8 cellular contexts compared by ENCODE assay signal in the genomic region with DNA sequence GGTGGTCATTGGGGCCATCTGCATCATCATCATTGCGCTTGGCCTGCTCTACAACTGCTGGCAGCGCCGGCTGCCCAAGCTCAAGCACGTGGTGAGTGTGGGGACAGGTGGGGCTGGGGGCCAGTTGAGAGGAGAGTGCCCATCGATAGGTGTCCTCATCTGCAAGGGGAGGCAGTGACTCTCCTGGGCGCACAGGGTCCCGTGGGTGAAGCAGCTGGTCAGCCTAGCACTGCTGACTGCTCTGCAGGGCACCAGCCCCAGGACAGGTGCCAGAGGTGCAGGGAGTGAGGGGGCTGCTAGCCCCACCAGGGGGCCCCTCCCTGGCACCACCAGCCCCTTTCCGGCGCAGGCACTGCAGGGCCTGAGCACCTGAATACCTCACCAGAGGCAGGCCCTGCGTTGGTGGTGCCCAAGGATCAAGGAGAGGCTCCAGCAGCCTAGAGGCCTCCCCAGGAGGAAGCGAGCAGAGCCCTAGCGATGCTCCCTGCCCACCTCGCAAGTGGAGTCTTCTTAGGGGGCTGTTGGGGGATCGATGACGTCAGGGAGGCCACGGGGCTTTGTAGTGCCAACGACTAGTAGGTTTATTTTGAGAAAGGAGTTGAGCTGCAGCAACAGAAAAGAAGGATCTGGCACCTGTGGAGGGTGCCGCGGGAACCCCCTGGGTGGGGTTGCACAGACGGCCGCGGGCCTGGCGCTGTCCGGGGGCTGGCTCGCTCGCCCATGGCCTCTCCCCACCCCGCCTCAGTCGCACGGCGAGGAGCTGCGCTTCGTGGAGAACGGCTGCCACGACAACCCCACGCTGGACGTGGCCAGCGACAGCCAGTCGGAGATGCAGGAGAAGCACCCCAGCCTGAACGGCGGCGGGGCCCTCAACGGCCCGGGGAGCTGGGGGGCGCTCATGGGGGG. TPM values are rescaled to one million over a fixed set of nuclear protein-coding genes. Genes with fewer than 3 reads are reported as not detected.
DNase-seq lines count a peak whose midpoint lies in the region; ATAC-seq and TF ChIP-seq lines count a peak whose summit lies in the region.

No MANE protein-coding gene starts in this region.

- peak; percentile 31 for DNase-seq in Calu3
- peak; percentile 82 for DNase-seq in Karpas-422
- DNase-seq in activated T-helper 2 cell treated with anti-CD3 and anti-CD28 coated beads, Interferon-gamma antibody, Interleukin-2, Interleukin-4, amounts not matched to agents 10 μg/mL and 5 μg/mL and 100 μg/mL, durations not matched to agents 14 hours and 24 hours and 36 hours (ENCODE audit: low spot score): no peak
- DNase-seq in Right ventricle myocardium inferior (ENCODE audit: missing footprints): no peak
- peak in 6 of 10 donors; percentile 7 to 89 (median 52) for DNase-seq in posterior cingulate gyrus
- DNase-seq in inferior parietal cortex (ENCODE audit: extremely low spot score): no peak
- no peak for DNase-seq in OCI-M1 (lab: John Stamatoyannopoulos, UW)

- H3K79me2 ChIP-seq in Karpas-422 (ENCODE audit: low read length): peaks cover 9% of the 10 kb centered on the region

- no peaks in the 10 kb centered on the region for H3K36me3 ChIP-seq in Karpas-422 (ENCODE audit: insufficient read depth, low read length)

- no peaks in the 10 kb centered on the region for H3K9me3 ChIP-seq in Karpas-422 (ENCODE audit: low read length)

- H4K20me1 ChIP-seq in Karpas-422 (ENCODE audit: insufficient read depth, low read depth, low read length): no peaks in the 10 kb centered on the region

- H3K9me3 Mint-ChIP-seq in Calu3 (ENCODE audit: low read depth, unreplicated experiment): no peaks in the 10 kb centered on the region
- H3K9me3 Mint-ChIP-seq in activated T-helper 2 cell treated with anti-CD3 and anti-CD28 coated beads, Interferon-gamma antibody, Interleukin-2, Interleukin-4, amounts not matched to agents 10 μg/mL and 5 μg/mL and 100 μg/mL, durations not matched to agents 14 hours and 24 hours and 36 hours: no peaks in the 10 kb centered on the region

- H3K4me2 ChIP-seq in Karpas-422 (ENCODE audit: low read depth, low read length, poor library complexity, severe bottlenecking): peak overlapping the region; percentile 97

- peak overlapping the region; percentile 95 for H3K9ac ChIP-seq in Karpas-422 (ENCODE audit: low read length)

- no peaks in the 10 kb centered on the region for H3K27me3 Mint-ChIP-seq in Calu3 (ENCODE audit: unreplicated experiment)
- H3K27me3 Mint-ChIP-seq in activated T-helper 2 cell treated with anti-CD3 and anti-CD28 coated beads, Interferon-gamma antibody, Interleukin-2, Interleukin-4, amounts not matched to agents 10 μg/mL and 5 μg/mL and 100 μg/mL, durations not matched to agents 14 hours and 24 hours and 36 hours (ENCODE audit: low read depth): no peaks in the 10 kb centered on the region

- H3K4me3 Mint-ChIP-seq in Calu3 (ENCODE audit: low read depth, unreplicated experiment): peak overlapping the region; percentile 89
- peak overlapping the region; percentile 93 for H3K4me3 Mint-ChIP-seq in activated T-helper 2 cell treated with anti-CD3 and anti-CD28 coated beads, Interferon-gamma antibody, Interleukin-2, Interleukin-4, amounts not matched to agents 10 μg/mL and 5 μg/mL and 100 μg/mL, durations not matched to agents 14 hours and 24 hours and 36 hours (ENCODE audit: low read depth)

- peak overlapping the region; percentile 92 for H3K27ac Mint-ChIP-seq in Calu3 (ENCODE audit: unreplicated experiment)
- H3K27ac Mint-ChIP-seq in activated T-helper 2 cell treated with anti-CD3 and anti-CD28 coated beads, Interferon-gamma antibody, Interleukin-2, Interleukin-4, amounts not matched to agents 10 μg/mL and 5 μg/mL and 100 μg/mL, durations not matched to agents 14 hours and 24 hours and 36 hours: peak overlapping the region; percentile 97

- ATAC-seq in GM21528 (IDR thresholded peaks at IDR 0.05; ENCODE audit: low FRiP score, unreplicated experiment) (peak; percentile 25), Right ventricle myocardium inferior (peak; percentile 17)

- H3K27ac ChIP-seq in Karpas-422 (ENCODE audit: low read length): peak overlapping the region; percentile 75

- H3K4me1 ChIP-seq in Karpas-422 (ENCODE audit: low read length): peaks cover 27% of the 10 kb centered on the region

- TF ChIP-seq CTCF in Calu3 (IDR thresholded peaks at IDR 0.05; ENCODE audit: unreplicated experiment): no peak

- peaks cover 13% of the 10 kb centered on the region for H3K4me1 Mint-ChIP-seq in Calu3 (ENCODE audit: low read depth, unreplicated experiment)
- peaks cover 13% of the 10 kb centered on the region for H3K4me1 Mint-ChIP-seq in activated T-helper 2 cell treated with anti-CD3 and anti-CD28 coated beads, Interferon-gamma antibody, Interleukin-2, Interleukin-4, amounts not matched to agents 10 μg/mL and 5 μg/mL and 100 μg/mL, durations not matched to agents 14 hours and 24 hours and 36 hours (ENCODE audit: low read depth)

- peak overlapping the region; percentile 91 for H3K4me3 ChIP-seq in Karpas-422 (ENCODE audit: low read length)

- H3K36me3 Mint-ChIP-seq in Calu3 (ENCODE audit: insufficient read depth, unreplicated experiment): peaks cover 48% of the 10 kb centered on the region
- no peaks in the 10 kb centered on the region for H3K36me3 Mint-ChIP-seq in activated T-helper 2 cell treated with anti-CD3 and anti-CD28 coated beads, Interferon-gamma antibody, Interleukin-2, Interleukin-4, amounts not matched to agents 10 μg/mL and 5 μg/mL and 100 μg/mL, durations not matched to agents 14 hours and 24 hours and 36 hours (ENCODE audit: low read depth)

- no peaks in the 10 kb centered on the region for H3K9me2 ChIP-seq in Karpas-422 (replicated peaks; ENCODE audit: insufficient read depth, low read length)

- H3K27me3 ChIP-seq in Karpas-422 (ENCODE audit: low read length): no peaks in the 10 kb centered on the region

- BruUV-seq in Calu3 (replicated peaks; lab: Mats Ljungman, UMichigan): no TSS peak

- peak overlapping the region; percentile 34; the same call in 1 of the 2 replicates for H2AFZ ChIP-seq in Karpas-422 (ENCODE audit: low read length)

- intact Hi-C loops in Calu3 (cut with micrococcal nuclease; ENCODE audit: unreplicated experiment): no loop called here
- intact Hi-C loops in activated T-helper 2 cell treated with anti-CD3 and anti-CD28 coated beads, Interferon-gamma antibody, Interleukin-2, Interleukin-4, amounts not matched to agents 10 μg/mL and 5 μg/mL and 100 μg/mL, durations not matched to agents 14 hours and 24 hours and 36 hours (cut with micrococcal nuclease): loop anchor here (2.0 to 5.0 kb wide), 2 partner anchors 73 to 381 kb away; a partner anchor contains a TSS
- intact Hi-C loops in Right ventricle myocardium inferior (cut with DNase I): loop anchor here (5.0 kb wide), 2 partner anchors 79 to 151 kb away; a partner anchor contains a TSS
- intact Hi-C loops in posterior cingulate gyrus (cut with DNase I): no loop called here

- CTCF ChIA-PET in Calu3 (lab: Charles Lee): interaction anchor here (0.5 to 1.6 kb wide), 5 partner anchors 11 to 148 kb away, joined by 3 to 5 read pairs (median 3); no protein-coding TSS in a partner anchor

RNA-seq across cellular contexts. Expression of a gene that starts 1.0 kb away (rescaled TPM):
- total RNA-seq in Calu3 (2022) (25.1 and 27.2 TPM in 2 replicates), Right ventricle myocardium inferior (31.7 TPM)
- 20.1 and 25.5 TPM in 2 replicates for total RNA-seq in Karpas-422 (2014; rRNA removed; shearing (Covaris generic); ENCODE audit: low replicate concordance)
- total RNA-seq in activated T-helper 2 cell treated with anti-CD3 and anti-CD28 coated beads, Interferon-gamma antibody, Interleukin-2, Interleukin-4, amounts not matched to agents 10 μg/mL and 5 μg/mL and 100 μg/mL, durations not matched to agents 14 hours and 24 hours and 36 hours: 11.7 and 12.1 TPM in 2 replicates

RNA-seq across cellular contexts. Expression of a gene that starts 42.8 kb away (rescaled TPM):
- total RNA-seq in Calu3 (2022) (36.1 and 43.6 TPM in 2 replicates), Right ventricle myocardium inferior (1.4 TPM)
- total RNA-seq in Karpas-422 (2014; rRNA removed; shearing (Covaris generic); ENCODE audit: low replicate concordance): 30.9 and 62.1 TPM in 2 replicates
- 3.5 and 3.9 TPM in 2 replicates for total RNA-seq in activated T-helper 2 cell treated with anti-CD3 and anti-CD28 coated beads, Interferon-gamma antibody, Interleukin-2, Interleukin-4, amounts not matched to agents 10 μg/mL and 5 μg/mL and 100 μg/mL, durations not matched to agents 14 hours and 24 hours and 36 hours

Comparison
In these comparisons a context has a peak if more than half of its experiments do, and no peak if none do; other contexts are left out.
1. DNase-seq: peak in Calu3 (single experiment), Karpas-422 (single experiment) and posterior cingulate gyrus (6 of 10); none in activated T-helper 2 cell treated with anti-CD3 and anti-CD28 coated beads, Interferon-gamma antibody, Interleukin-2, Interleukin-4, amounts not matched to agents 10 μg/mL and 5 μg/mL and 100 μg/mL, durations not matched to agents 14 hours and 24 hours and 36 hours (single experiment), Right ventricle myocardium inferior (single experiment), inferior parietal cortex (single experiment) and OCI-M1 (single experiment).
2. intact Hi-C loops: an anchor here in activated T-helper 2 cell treated with anti-CD3 and anti-CD28 coated beads, Interferon-gamma antibody, Interleukin-2, Interleukin-4, amounts not matched to agents 10 μg/mL and 5 μg/mL and 100 μg/mL, durations not matched to agents 14 hours and 24 hours and 36 hours (2.0 to 5.0 kb wide) and Right ventricle myocardium inferior (5.0 kb wide); none called in Calu3 and posterior cingulate gyrus.